13 cellular contexts compared by ENCODE assay signal in genomic region chr17:29733151-29733550, GRCh38.
DNase-seq lines count a peak whose midpoint lies in the region; ATAC-seq, FAIRE-seq and TF ChIP-seq lines count a peak whose summit lies in the region.
"Had no signal": no experiment of that assay in that cellular context is flagged by ENCODE, and none has a peak within 500 bp of the region (broad histone marks: within the 10 kb centered on the region; RNA-seq: fewer than 3 reads in every experiment).

No MANE protein-coding gene starts in this region.

- peaks cover 8% of the 10 kb centered on the region for H3K9me3 ChIP-seq in mesodermal cell (ENCODE audit: control insufficient read depth, low read length)

- peak overlapping the region; percentile 57 for H3K27ac ChIP-seq in mesodermal cell (ENCODE audit: low read depth, low read length, severe bottlenecking)
- H3K27ac ChIP-seq: KMS-11 had no signal

- DNase-seq in AG08396 (ENCODE audit: low spot score) (peak; percentile 4), GM19239 (ENCODE audit: insufficient read length, low spot score) (no peak), bronchial epithelial cell (ENCODE audit: low read depth) (peak; percentile 54), SKM-1 treated with dmso at 0.1 percent for 144 hours (lab: John Stamatoyannopoulos, UW; ENCODE audit: unreplicated experiment) (no peak), NCI-H524 (lab: John Stamatoyannopoulos, UW) (no peak), omental fat pad (ENCODE audit: low spot score) (no peak)
- DNase-seq: activated naive CD8-positive, alpha-beta T cell treated with anti-CD3 and anti-CD28 coated beads, Interleukin-2, amount 10 ng/mL, durations not matched to agents 7 days and 5 days; NCI-H2081 treated with DMSO at 0.1 percent for 48 hours; stimulated activated CD4-positive, alpha-beta T cell treated with anti-CD3 and anti-CD28 coated beads, Interleukin-12 subunit alpha, Interleukin-12 subunit beta, amount 100 ng/mL, for 4 hours; T-helper 2 cell had no signal

- FAIRE-seq in GM19239 (lab: Jason Lieb, UNC) (peak; percentile 14), bronchial epithelial cell (lab: Jason Lieb, UNC) (no peak)

- no peaks in the 10 kb centered on the region for H3K27me3 ChIP-seq in bronchial epithelial cell (ENCODE audit: control insufficient read depth, insufficient read depth, low read length)

- TF ChIP-seq CTCF in bronchial epithelial cell (IDR thresholded peaks at IDR 0.05; ENCODE audit: insufficient read depth, low read length, severe bottlenecking) (no peak), omental fat pad (IDR thresholded peaks at IDR 0.05) (no peak)

- no CpG with 5 or more reads among the region's 2 CpGs for WGBS in mesodermal cell (ENCODE audit: insufficient coverage in 2 of 2), 2 experiments

- H3K4me1 ChIP-seq in mesodermal cell (ENCODE audit: control insufficient read depth, insufficient read depth, low read length, poor library complexity, severe bottlenecking), result peaks cover 19% of the 10 kb centered on the region

- H3K4me3 ChIP-seq in bronchial epithelial cell (ENCODE audit: low read depth, low read length), result no peak overlapping the region
- no peak overlapping the region for H3K4me3 ChIP-seq in mesodermal cell (ENCODE audit: extremely low read depth, insufficient read depth, low read length, poor library complexity, severe bottlenecking)

- ATAC-seq in omental fat pad (ENCODE audit: low FRiP score) (no peak), GM18868 (IDR thresholded peaks at IDR 0.05; ENCODE audit: unreplicated experiment) (no peak)

- H3K36me3 ChIP-seq in bronchial epithelial cell (ENCODE audit: control insufficient read depth, insufficient read depth, low read length) (no peaks in the 10 kb centered on the region), mesodermal cell (ENCODE audit: control insufficient read depth, insufficient read depth, low read length) (peaks cover 9% of the 10 kb centered on the region)

Comparison
In these comparisons a context has a peak if more than half of its experiments do, and no peak if none do; other contexts are left out.
1. DNase-seq: peak in AG08396 (single experiment) and bronchial epithelial cell (single experiment); none in GM19239 (single experiment), SKM-1 treated with dmso at 0.1 percent for 144 hours (single experiment), NCI-H524 (0 of 2) and omental fat pad (single experiment).